In genomic region chr21:41447356-41447755, GRCh38 we compare ENCODE assay signal across 21 cellular contexts. TPM values are rescaled to one million over a fixed set of nuclear protein-coding genes. Genes with fewer than 3 reads are reported as not detected.
DNase-seq lines count a peak whose midpoint lies in the region; ATAC-seq, FAIRE-seq and TF ChIP-seq lines count a peak whose summit lies in the region.
"Had no signal": no experiment of that assay in that cellular context is flagged by ENCODE, and none has a peak within 500 bp of the region (broad histone marks: within the 10 kb centered on the region; RNA-seq: fewer than 3 reads in every experiment).

No MANE protein-coding gene starts in this region.

- H3K4me3 Mint-ChIP-seq in activated naive CD4-positive, alpha-beta T cell treated with anti-CD3 and anti-CD28 coated beads, Interleukin-2, amount 50 U/mL, for 24 hours = no peak overlapping the region
- H3K4me3 Mint-ChIP-seq in activated naive CD4-positive, alpha-beta T cell treated with anti-CD3 and anti-CD28 coated beads for 36 hours = no peak overlapping the region
- H3K4me3 Mint-ChIP-seq in activated T-helper 1 cell treated with anti-CD3 and anti-CD28 coated beads, Interleukin-12 subunit alpha, Interleukin-12 subunit beta, Interleukin-2, Interleukin-4 antibody, amounts not matched to agents 30 ng/mL and 10 ng/mL and 1 ng/mL, durations not matched to agents 14 hours and 24 hours and 36 hours = no peak overlapping the region
- H3K4me3 Mint-ChIP-seq in neural crest cell (no peak overlapping the region), T-cell (no peak overlapping the region)
- H3K4me3 Mint-ChIP-seq: CD8-positive, alpha-beta T cell had no signal

- peak; percentile 56 for TF ChIP-seq POLR2A in GM12892 (IDR thresholded peaks at IDR 0.05; ENCODE audit: low read depth, low read length)

- POLR2A ChIA-PET in T-cell (lab: Charles Lee) = no interaction called here

- H3K4me1 Mint-ChIP-seq in activated naive CD4-positive, alpha-beta T cell treated with anti-CD3 and anti-CD28 coated beads, Interleukin-2, amount 50 U/mL, for 24 hours = no peaks in the 10 kb centered on the region
- no peaks in the 10 kb centered on the region for H3K4me1 Mint-ChIP-seq in activated naive CD4-positive, alpha-beta T cell treated with anti-CD3 and anti-CD28 coated beads for 36 hours (ENCODE audit: low read depth)
- peaks cover 6% of the 10 kb centered on the region for H3K4me1 Mint-ChIP-seq in activated T-helper 1 cell treated with anti-CD3 and anti-CD28 coated beads, Interleukin-12 subunit alpha, Interleukin-12 subunit beta, Interleukin-2, Interleukin-4 antibody, amounts not matched to agents 30 ng/mL and 10 ng/mL and 1 ng/mL, durations not matched to agents 14 hours and 24 hours and 36 hours (ENCODE audit: low read depth)
- H3K4me1 Mint-ChIP-seq in neural crest cell (peaks cover 6% of the 10 kb centered on the region), T-cell (no peaks in the 10 kb centered on the region)

- FAIRE-seq in GM12892 (lab: Jason Lieb, UNC) = no peak
- FAIRE-seq: H54 had no signal

- H3K36me3 Mint-ChIP-seq in activated naive CD4-positive, alpha-beta T cell treated with anti-CD3 and anti-CD28 coated beads, Interleukin-2, amount 50 U/mL, for 24 hours = peaks cover 4% of the 10 kb centered on the region
- H3K36me3 Mint-ChIP-seq in activated naive CD4-positive, alpha-beta T cell treated with anti-CD3 and anti-CD28 coated beads for 36 hours (ENCODE audit: low read depth) = peaks cover 55% of the 10 kb centered on the region
- peaks cover 77% of the 10 kb centered on the region for H3K36me3 Mint-ChIP-seq in activated T-helper 1 cell treated with anti-CD3 and anti-CD28 coated beads, Interleukin-12 subunit alpha, Interleukin-12 subunit beta, Interleukin-2, Interleukin-4 antibody, amounts not matched to agents 30 ng/mL and 10 ng/mL and 1 ng/mL, durations not matched to agents 14 hours and 24 hours and 36 hours (ENCODE audit: low read depth)
- H3K36me3 Mint-ChIP-seq in neural crest cell (ENCODE audit: low read depth) (no peaks in the 10 kb centered on the region), T-cell (peaks cover 83% of the 10 kb centered on the region)

- intact Hi-C loops in activated naive CD4-positive, alpha-beta T cell treated with anti-CD3 and anti-CD28 coated beads for 36 hours (cut with micrococcal nuclease) = no loop called here
- intact Hi-C loops in activated T-helper 1 cell treated with anti-CD3 and anti-CD28 coated beads, Interleukin-12 subunit alpha, Interleukin-12 subunit beta, Interleukin-2, Interleukin-4 antibody, amounts not matched to agents 30 ng/mL and 10 ng/mL and 1 ng/mL, durations not matched to agents 14 hours and 24 hours and 36 hours (cut with micrococcal nuclease) = no loop called here

- no peak for TF ChIP-seq CTCF in neural crest cell (conservative IDR thresholded peaks at IDR 0.05)

- H3K9me3 Mint-ChIP-seq in activated naive CD4-positive, alpha-beta T cell treated with anti-CD3 and anti-CD28 coated beads, Interleukin-2, amount 50 U/mL, for 24 hours = no peaks in the 10 kb centered on the region
- H3K9me3 Mint-ChIP-seq in activated naive CD4-positive, alpha-beta T cell treated with anti-CD3 and anti-CD28 coated beads for 36 hours = no peaks in the 10 kb centered on the region
- H3K9me3 Mint-ChIP-seq in activated T-helper 1 cell treated with anti-CD3 and anti-CD28 coated beads, Interleukin-12 subunit alpha, Interleukin-12 subunit beta, Interleukin-2, Interleukin-4 antibody, amounts not matched to agents 30 ng/mL and 10 ng/mL and 1 ng/mL, durations not matched to agents 14 hours and 24 hours and 36 hours = no peaks in the 10 kb centered on the region
- H3K9me3 Mint-ChIP-seq in neural crest cell (no peaks in the 10 kb centered on the region), T-cell (no peaks in the 10 kb centered on the region)
- H3K9me3 Mint-ChIP-seq: CD8-positive, alpha-beta T cell had no signal

- no peak for ATAC-seq in HG03196 (IDR thresholded peaks at IDR 0.05; ENCODE audit: unreplicated experiment)
- no peak for ATAC-seq in GM18873 (IDR thresholded peaks at IDR 0.05; ENCODE audit: low FRiP score, unreplicated experiment)
- no peak for ATAC-seq in T-cell (replicated peaks in 1 of 4)
- ATAC-seq: CD8-positive, alpha-beta T cell; Right ventricle myocardium inferior had no signal

- CTCF ChIA-PET in activated naive CD4-positive, alpha-beta T cell treated with anti-CD3 and anti-CD28 coated beads for 36 hours (lab: Charles Lee) = no interaction called here
- CTCF ChIA-PET in T-cell (lab: Charles Lee) = no interaction called here

- peak overlapping the region; percentile 83 for H3K27ac Mint-ChIP-seq in activated naive CD4-positive, alpha-beta T cell treated with anti-CD3 and anti-CD28 coated beads, Interleukin-2, amount 50 U/mL, for 24 hours
- H3K27ac Mint-ChIP-seq in activated naive CD4-positive, alpha-beta T cell treated with anti-CD3 and anti-CD28 coated beads for 36 hours = no peak overlapping the region
- H3K27ac Mint-ChIP-seq in activated T-helper 1 cell treated with anti-CD3 and anti-CD28 coated beads, Interleukin-12 subunit alpha, Interleukin-12 subunit beta, Interleukin-2, Interleukin-4 antibody, amounts not matched to agents 30 ng/mL and 10 ng/mL and 1 ng/mL, durations not matched to agents 14 hours and 24 hours and 36 hours = peak overlapping the region; percentile 18
- H3K27ac Mint-ChIP-seq in neural crest cell (ENCODE audit: unreplicated experiment) (peak overlapping the region; percentile 27), T-cell (peak overlapping the region in 1 of 2 donors; percentile 61)
- H3K27ac Mint-ChIP-seq: CD8-positive, alpha-beta T cell had no signal

- no peaks in the 10 kb centered on the region for H3K27me3 Mint-ChIP-seq in activated naive CD4-positive, alpha-beta T cell treated with anti-CD3 and anti-CD28 coated beads, Interleukin-2, amount 50 U/mL, for 24 hours
- no peaks in the 10 kb centered on the region for H3K27me3 Mint-ChIP-seq in activated naive CD4-positive, alpha-beta T cell treated with anti-CD3 and anti-CD28 coated beads for 36 hours (ENCODE audit: low read depth)
- H3K27me3 Mint-ChIP-seq in activated T-helper 1 cell treated with anti-CD3 and anti-CD28 coated beads, Interleukin-12 subunit alpha, Interleukin-12 subunit beta, Interleukin-2, Interleukin-4 antibody, amounts not matched to agents 30 ng/mL and 10 ng/mL and 1 ng/mL, durations not matched to agents 14 hours and 24 hours and 36 hours (ENCODE audit: insufficient read depth) = no peaks in the 10 kb centered on the region
- H3K27me3 Mint-ChIP-seq in neural crest cell (ENCODE audit: low read depth) (no peaks in the 10 kb centered on the region), T-cell (no peaks in the 10 kb centered on the region)

- DNase-seq in activated naive CD4-positive, alpha-beta T cell treated with anti-CD3 and anti-CD28 coated beads for 36 hours = no peak
- no peak for DNase-seq in GM12892 (ENCODE audit: insufficient read length)
- no peak for DNase-seq in activated T-helper 1 cell treated with anti-CD3 and anti-CD28 coated beads, Interleukin-12 subunit alpha, Interleukin-12 subunit beta, Interleukin-2, Interleukin-4 antibody, amounts not matched to agents 30 ng/mL and 10 ng/mL and 1 ng/mL, durations not matched to agents 14 hours and 24 hours and 36 hours (ENCODE audit: low spot score)
- no peak for DNase-seq in neural crest cell (ENCODE audit: low read depth, low spot score)
- DNase-seq in T-cell = no peak
- DNase-seq: CD8-positive, alpha-beta T cell; DMS 273 treated with DMSO at 0.1 percent for 48 hours; DMS79; GDM1; NCI-H1092; NCI-H1417 treated with DMSO at 0.1 percent for 48 hours; NCI-H1694 treated with DMSO at 0.1 percent for 48 hours; NCI-H2081; NCI-H2227 treated with DMSO at 0.1 percent for 48 hours; NCI-H526 treated with DMSO at 0.1 percent for 48 hours had no signal

RNA-seq across cellular contexts. Expression of gene MX1, which starts 21.3 kb away (rescaled TPM):
- total RNA-seq in activated naive CD4-positive, alpha-beta T cell treated with anti-CD3 and anti-CD28 coated beads for 36 hours = 100 to 1,000 TPM; 138 to 145 TPM
- 130 TPM for polyA plus RNA-seq in GM12892 (2012; ENCODE audit: missing spikeins)
- total RNA-seq in activated T-helper 1 cell treated with anti-CD3 and anti-CD28 coated beads, Interleukin-12 subunit alpha, Interleukin-12 subunit beta, Interleukin-2, Interleukin-4 antibody, amounts not matched to agents 30 ng/mL and 10 ng/mL and 1 ng/mL, durations not matched to agents 14 hours and 24 hours and 36 hours = 89.4 and 92.8 TPM in 2 replicates
- total RNA-seq in neural crest cell = 2.4 and 3.3 TPM in 2 replicates
- total RNA-seq in T-cell = 10 to 100 TPM; 55.2 to 82.5 (median 68.7) TPM
- total RNA-seq: SJCRH30 had no signal

Comparison
In these comparisons a context has a peak if more than half of its experiments do, and no peak if none do; other contexts are left out.
1. RNA of gene MX1, which starts 21.3 kb away (total RNA-seq): 138 to 145 TPM in activated naive CD4-positive, alpha-beta T cell treated with anti-CD3 and anti-CD28 coated beads for 36 hours, 89.4 to 92.8 TPM in activated T-helper 1 cell treated with anti-CD3 and anti-CD28 coated beads, Interleukin-12 subunit alpha, Interleukin-12 subunit beta, Interleukin-2, Interleukin-4 antibody, amounts not matched to agents 30 ng/mL and 10 ng/mL and 1 ng/mL, durations not matched to agents 14 hours and 24 hours and 36 hours and 55.2 to 82.5 TPM in T-cell; 2.4 to 3.3 TPM in neural crest cell; every median in the first group is over 10 times any median in the second.